Comparison of ENCODE assay signal across 14 cellular contexts in genomic region chr1:245377854-245378253, GRCh38.
"Had no signal": no experiment of that assay in that cellular context is flagged by ENCODE, and none has a peak within 500 bp of the region (broad histone marks: within the 10 kb centered on the region; RNA-seq: fewer than 3 reads in every experiment).

No MANE protein-coding gene starts in this region.

- H3K4me3 Mint-ChIP-seq: dendritic cell treated with granulocyte-macrophage colony-stimulating factor and Interleukin-4, amounts not matched to agents 40 ng/mL and 50 ng/mL, for 4 days; effector memory CD8-positive, alpha-beta T cell; mesothelial cell of epicardium had no signal

- H3K9me3 Mint-ChIP-seq: dendritic cell treated with granulocyte-macrophage colony-stimulating factor and Interleukin-4, amounts not matched to agents 40 ng/mL and 50 ng/mL, for 4 days had no signal

- H3K27ac Mint-ChIP-seq: dendritic cell treated with granulocyte-macrophage colony-stimulating factor and Interleukin-4, amounts not matched to agents 40 ng/mL and 50 ng/mL, for 4 days; mesothelial cell of epicardium had no signal

- ATAC-seq: effector memory CD8-positive, alpha-beta T cell; gastroesophageal sphincter; heart right ventricle; left cardiac atrium had no signal

- DNase-seq: activated naive CD4-positive, alpha-beta T cell treated with anti-CD3 and anti-CD28 coated beads, Interleukin-2, amount 50 U/mL, for 16 hours; activated T-cell treated with anti-CD3 and anti-CD28 coated beads for 4 hours; brain microvascular endothelial cell; effector memory CD8-positive, alpha-beta T cell; heart right ventricle; left cardiac atrium; ovary; sigmoid colon; stimulated activated CD4-positive, alpha-beta T cell treated with anti-CD3 and anti-CD28 coated beads, Interleukin-1b, Interleukin-23, amount 100 ng/mL, for 48 hours; thyroid gland; uterus had no signal
